25 cellular contexts compared by ENCODE assay signal in the genomic region with DNA sequence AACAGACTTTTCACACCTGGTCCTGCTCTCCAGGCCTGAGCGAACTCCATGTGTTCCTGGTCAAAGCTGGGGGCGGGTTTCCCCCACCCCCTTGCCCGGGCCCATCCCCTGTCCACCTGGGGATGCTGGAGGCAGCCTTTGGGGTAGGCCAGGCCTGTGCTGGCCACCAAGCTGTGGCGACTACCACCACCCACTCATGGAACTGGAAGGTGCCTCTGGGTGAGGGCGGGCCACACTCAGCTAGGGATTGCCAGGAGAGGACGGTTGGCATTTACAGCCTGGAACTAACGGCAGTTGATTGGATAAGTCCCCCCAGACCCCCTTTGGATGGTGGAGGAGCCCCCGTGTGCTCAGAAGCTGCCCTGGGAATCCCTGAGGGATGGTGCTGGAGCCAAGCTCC. TPM values are rescaled to one million over a fixed set of nuclear protein-coding genes. Genes with fewer than 3 reads are reported as not detected.
"Had no signal": no experiment of that assay in that cellular context is flagged by ENCODE, and none has a peak within 500 bp of the region (broad histone marks: within the 10 kb centered on the region; RNA-seq: fewer than 3 reads in every experiment).

No MANE protein-coding gene starts in this region.

- DNase-seq: activated B cell treated with CpG ODN at 0.5 μM for 24 hours; activated CD4-positive, alpha-beta memory T cell treated with anti-CD3 and anti-CD28 coated beads, Interleukin-2, amount 10 ng/mL, durations not matched to agents 7 days and 5 days; activated CD4-positive, alpha-beta T cell treated with anti-CD3 and anti-CD28 coated beads for 1 hour; activated CD4-positive, alpha-beta T cell treated with anti-CD3 and anti-CD28 coated beads, Interleukin-2, amount 50 U/mL, for 1 hour; activated gamma-delta T cell treated with Interleukin-2 at 50 U/mL for 16 hours; activated naive CD4-positive, alpha-beta T cell treated with anti-CD3 and anti-CD28 coated beads, Interleukin-2, amount 10 ng/mL, durations not matched to agents 7 days and 5 days; activated naive CD8-positive, alpha-beta T cell treated with anti-CD3 and anti-CD28 coated beads for 36 hours; activated T-cell treated with anti-CD3 and anti-CD28 coated beads, Interleukin-2, amount 50 U/mL, for 72 hours; brain microvascular endothelial cell; NCI-H1105; NCI-H1436; NCI-H1694 treated with DMSO at 0.1 percent for 48 hours; NCI-H2029 treated with DMSO at 0.1 percent for 48 hours; NCI-H345; NCI-H510A; NCI-H526 treated with DMSO at 0.1 percent for 48 hours; NCI-H82; SIG-M5; T-cell; T-helper 2 cell; T1000 had no signal

- H3K4me3 ChIP-seq: cardiac muscle cell had no signal

- H3K27ac ChIP-seq: brain microvascular endothelial cell, cardiac muscle cell had no signal

- H3K27me3 ChIP-seq: brain microvascular endothelial cell, cardiac muscle cell had no signal

- ATAC-seq: activated T-cell treated with anti-CD3 and anti-CD28 coated beads, Interleukin-2, amount 50 U/mL, for 72 hours; T-cell had no signal

- H3K36me3 ChIP-seq: brain microvascular endothelial cell, cardiac muscle cell had no signal

RNA-seq across cellular contexts. Expression of a gene that starts 7.9 kb away (rescaled TPM):
- total RNA-seq: activated B cell treated with CpG ODN at 0.5 μM for 24 hours; activated CD4-positive, alpha-beta memory T cell treated with anti-CD3 and anti-CD28 coated beads, Interleukin-2, amount 10 ng/mL, durations not matched to agents 7 days and 5 days; activated T-helper 2 cell treated with anti-CD3 and anti-CD28 coated beads, Interferon-gamma antibody, Interleukin-2, Interleukin-4, amounts not matched to agents 10 μg/mL and 5 μg/mL and 100 μg/mL, durations not matched to agents 14 hours and 24 hours and 36 hours; MCF 10A; OCI-LY7 had no signal
